11 cellular contexts compared by ENCODE assay signal in genomic region chr13:43003010-43003409, GRCh38. TPM values are rescaled to one million over a fixed set of nuclear protein-coding genes. Genes with fewer than 3 reads are reported as not detected.
"Had no signal": no experiment of that assay in that cellular context is flagged by ENCODE, and none has a peak within 500 bp of the region (broad histone marks: within the 10 kb centered on the region; RNA-seq: fewer than 3 reads in every experiment).

No MANE protein-coding gene starts in this region.

- ATAC-seq: activated CD4-positive, CD25-positive, alpha-beta regulatory T cell treated with anti-CD3 and anti-CD28 coated beads, Interleukin-2, amount 50 U/mL, for 24 hours had no signal

- H3K9me3 ChIP-seq: stomach, thoracic aorta, uterus had no signal

- H3K27me3 ChIP-seq: stomach, uterus had no signal

- DNase-seq: activated effector memory CD4-positive, alpha-beta T cell treated with anti-CD3 and anti-CD28 coated beads, Interleukin-2, amount 50 U/mL, for 16 hours; activated T-cell treated with anti-CD3 and anti-CD28 coated beads, Interleukin-2, amount 50 U/mL, for 1 hour; anterior cingulate cortex; glutamatergic neuron; stomach; T-helper 2 cell; uterus had no signal

- H3K79me2 ChIP-seq: parathyroid adenoma had no signal

- H3K4me3 ChIP-seq: stomach, thoracic aorta, uterus had no signal

- H3K4me1 ChIP-seq: parathyroid adenoma, stomach, uterus had no signal

- H2AFZ ChIP-seq: parathyroid adenoma had no signal

- H3K27ac ChIP-seq: parathyroid adenoma, stomach, thoracic aorta, uterus had no signal

- H3K36me3 ChIP-seq: stomach, thoracic aorta, uterus had no signal

- H3K9ac ChIP-seq: parathyroid adenoma had no signal

RNA-seq across cellular contexts. Expression of gene EPSTI1, which starts 11.0 kb away (rescaled TPM):
- total RNA-seq: neural crest cell had no signal
